Comparison of ENCODE assay signal across 18 cellular contexts in genomic region chr3:99544819-99545281, GRCh38.
A peak's percentile ranks its signal among the peaks of the same experiment; 100 is the strongest.
DNase-seq lines count a peak whose midpoint lies in the region; ATAC-seq and TF ChIP-seq lines count a peak whose summit lies in the region.
"Had no signal": no experiment of that assay in that cellular context is flagged by ENCODE, and none has a peak within 500 bp of the region (broad histone marks: within the 10 kb centered on the region; RNA-seq: fewer than 3 reads in every experiment).

No MANE protein-coding gene starts in this region.

- H3K4me3 ChIP-seq in SK-N-SH (ENCODE audit: low read depth in 2 of 2, low read length in 1 of 2) (no peak overlapping the region), epithelial cell of esophagus (ENCODE audit: low read length) (no peak overlapping the region)
- H3K4me3 ChIP-seq: K562, ovary, SJSA1 had no signal

- DNase-seq in SK-N-SH (no peak), epithelial cell of esophagus (ENCODE audit: low read depth) (peak; percentile 74), left colon (peak; percentile 6 to 27), ureter (ENCODE audit: low spot score) (peak; percentile 54), cerebellum (ENCODE audit: low spot score) (no peak), amniotic stem cell (lab: John Stamatoyannopoulos, UW) (no peak)
- no peak for DNase-seq in effector CD4-positive, alpha-beta T cell
- DNase-seq: activated CD4-positive, alpha-beta T cell treated with anti-CD3 and anti-CD28 coated beads, Interleukin-2, amount 10 ng/mL, durations not matched to agents 7 days and 5 days; activated naive CD4-positive, alpha-beta T cell treated with Interleukin-2 at 50 U/mL for 16 hours; DMS79; effector memory CD4-positive, alpha-beta T cell; immature natural killer cell; NCI-H446 treated with DMSO at 0.1 percent for 48 hours had no signal

- TF ChIP-seq EP300 in SK-N-SH (IDR thresholded peaks at IDR 0.05; ENCODE audit: borderline replicate concordance in 1 of 2, low read depth in 1 of 2, low read length in 1 of 2), result no peak

- no peaks in the 10 kb centered on the region for H3K9me2 ChIP-seq in SK-N-SH

- no peak for TF ChIP-seq RAD21 in SK-N-SH (IDR thresholded peaks at IDR 0.05; ENCODE audit: low read length)

- TF ChIP-seq CTCF in SK-N-SH (IDR thresholded peaks at IDR 0.05) (no peak), epithelial cell of esophagus (IDR thresholded peaks at IDR 0.05; ENCODE audit: insufficient read depth, low read depth, low read length, missing control alignments) (no peak)

- H4K20me1 ChIP-seq in SK-N-SH (ENCODE audit: insufficient read depth), result no peaks in the 10 kb centered on the region

- no peaks in the 10 kb centered on the region for H3K4me1 ChIP-seq in SK-N-SH (ENCODE audit: control insufficient read depth in 1 of 2, insufficient read depth in 2 of 2, low read depth in 1 of 2, low read length in 1 of 2)

- POLR2A ChIA-PET in SK-N-SH (lab: Yijun Ruan, JAX), result no interaction called here

- no peak overlapping the region for H3K27ac ChIP-seq in SK-N-SH (ENCODE audit: low read depth in 2 of 2, low read length in 1 of 2)
- H3K27ac ChIP-seq: 22Rv1 had no signal

- H3K27me3 ChIP-seq in SK-N-SH (ENCODE audit: insufficient read depth), result peaks cover 6% of the 10 kb centered on the region; the same call in 1 of the 2 replicates
- H3K27me3 ChIP-seq: ovary, SJSA1 had no signal

- 2% methylated on average over 3 of the region's 3 CpGs for WGBS in SK-N-SH (ENCODE audit: low lambda C conversion rate)

- no peak overlapping the region for H3K9ac ChIP-seq in SK-N-SH

- intact Hi-C loops in left colon (cut with DNase I, micrococcal nuclease), result no loop called here

- H3K79me2 ChIP-seq in SK-N-SH (ENCODE audit: insufficient read depth), result no peaks in the 10 kb centered on the region

- H3K36me3 ChIP-seq in SK-N-SH (replicated peaks in 1 of 2; ENCODE audit: control insufficient read depth in 1 of 2, insufficient read depth in 2 of 2, low read length in 1 of 2), result no peaks in the 10 kb centered on the region
- H3K36me3 ChIP-seq: ovary, SJSA1 had no signal

- no peak overlapping the region for H3K4me2 ChIP-seq in SK-N-SH

- no peaks in the 10 kb centered on the region for H3K9me3 ChIP-seq in SK-N-SH
- H3K9me3 ChIP-seq: ovary, SJSA1 had no signal

- CTCF ChIA-PET in SK-N-SH (lab: Yijun Ruan, JAX), result no interaction called here

- ATAC-seq in SK-N-SH treated with all-trans-retinoic acid at 6 μM for 48 hours (peak; percentile 16; the same call in 2 of the 3 replicates), left colon (peak; percentile 46)
- ATAC-seq: K562 had no signal

- H2AFZ ChIP-seq in SK-N-SH (ENCODE audit: low read depth), result no peak overlapping the region

- no peaks in the 10 kb centered on the region for H3F3A ChIP-seq in SK-N-SH (replicated peaks; ENCODE audit: insufficient read depth)

TF ChIP-seq in SK-N-SH treated with all-trans-retinoic acid at 6 μM for 48 hours, 23 proteins besides CTCF, POLR2A, EP300 and RAD21 (continues in another document):
- TF ChIP-seq ZFP30 (CRISPR knock-in tag; IDR thresholded peaks at IDR 0.05) (no peak), PATZ1 (CRISPR knock-in tag; IDR thresholded peaks at IDR 0.05; ENCODE audit: borderline replicate concordance) (no peak), CSRNP3 (CRISPR knock-in tag; IDR thresholded peaks at IDR 0.05) (no peak), RARB (CRISPR knock-in tag; IDR thresholded peaks at IDR 0.05) (no peak), ESRRG (CRISPR knock-in tag; IDR thresholded peaks at IDR 0.05) (no peak), ZFP3 (CRISPR knock-in tag; IDR thresholded peaks at IDR 0.05) (no peak), TCF4 (CRISPR knock-in tag; IDR thresholded peaks at IDR 0.05; ENCODE audit: borderline replicate concordance) (no peak), ZNF8 (CRISPR knock-in tag; IDR thresholded peaks at IDR 0.05) (no peak), OSR1 (CRISPR knock-in tag; IDR thresholded peaks at IDR 0.05) (no peak)

TF ChIP-seq in SK-N-SH, 30 proteins besides CTCF, POLR2A, EP300 and RAD21:
- no peak for TF ChIP-seq FOXM1 (IDR thresholded peaks at IDR 0.05; ENCODE audit: low read depth)
- no peak for TF ChIP-seq MEF2A (IDR thresholded peaks at IDR 0.05; ENCODE audit: borderline replicate concordance, low read depth)
- no peak for TF ChIP-seq RXRA (IDR thresholded peaks at IDR 0.05; ENCODE audit: borderline replicate concordance, low read depth)
- no peak for TF ChIP-seq SIN3A (IDR thresholded peaks at IDR 0.05; ENCODE audit: borderline replicate concordance, low read depth, low read length)
- TF ChIP-seq TAF1 (IDR thresholded peaks at IDR 0.05; ENCODE audit: borderline replicate concordance, low read depth, low read length), result no peak
- no peak for TF ChIP-seq NRF1 (IDR thresholded peaks at IDR 0.05; ENCODE audit: low read depth, low read length)
- TF ChIP-seq FOXJ3 (CRISPR knock-in tag; IDR thresholded peaks at IDR 0.05), result no peak
- TF ChIP-seq MXI1 (IDR thresholded peaks at IDR 0.05; ENCODE audit: low read depth, low read length), result no peak
- TF ChIP-seq MAX (IDR thresholded peaks at IDR 0.05; ENCODE audit: low read depth), result no peak
- no peak for TF ChIP-seq SMC3 (IDR thresholded peaks at IDR 0.05; ENCODE audit: low read depth, low read length)
TF ChIP-seq in SK-N-SH: peak in this region for 0.

Comparison
In these comparisons a context has a peak if more than half of its experiments do, and no peak if none do; other contexts are left out.
1. DNase-seq: peak in epithelial cell of esophagus (single experiment), left colon (2 of 2) and ureter (single experiment); none in SK-N-SH (single experiment), cerebellum (single experiment), amniotic stem cell (single experiment) and effector CD4-positive, alpha-beta T cell (single experiment).